Comparison of ENCODE assay signal across 27 cellular contexts in genomic region chr1:165137551-165138316, GRCh38.
"Had no signal": no experiment of that assay in that cellular context is flagged by ENCODE, and none has a peak within 500 bp of the region (broad histone marks: within the 10 kb centered on the region; RNA-seq: fewer than 3 reads in every experiment).

No MANE protein-coding gene starts in this region.

- H3K36me3 ChIP-seq: brain microvascular endothelial cell, SJCRH30 had no signal

- H3K4me3 ChIP-seq: SJCRH30, SK-N-MC had no signal

- H3K4me1 ChIP-seq: SJCRH30 had no signal

- H3K27me3 ChIP-seq: brain microvascular endothelial cell, SJCRH30 had no signal

- DNase-seq: activated CD4-positive, alpha-beta memory T cell treated with anti-CD3 and anti-CD28 coated beads, Interleukin-2, amount 10 ng/mL, durations not matched to agents 7 days and 5 days; activated CD4-positive, alpha-beta T cell treated with anti-CD3 and anti-CD28 coated beads for 36 hours; activated CD4-positive, alpha-beta T cell treated with anti-CD3 and anti-CD28 coated beads, Interleukin-2, amount 10 ng/mL, durations not matched to agents 7 days and 5 days; activated CD8-positive, alpha-beta memory T cell treated with anti-CD3 and anti-CD28 coated beads for 24 hours; activated CD8-positive, alpha-beta memory T cell treated with anti-CD3 and anti-CD28 coated beads, Interleukin-2, amount 10 ng/mL, durations not matched to agents 7 days and 5 days; activated CD8-positive, alpha-beta memory T cell treated with anti-CD3 and anti-CD28 coated beads, Interleukin-2, amount 50 U/mL, for 48 hours; activated effector memory CD4-positive, alpha-beta T cell treated with Interleukin-2 at 50 U/mL for 16 hours; activated naive CD4-positive, alpha-beta T cell treated with anti-CD3 and anti-CD28 coated beads, Interleukin-2, amount 50 U/mL, for 16 hours; activated naive CD8-positive, alpha-beta T cell treated with anti-CD3 and anti-CD28 coated beads for 36 hours; activated T-cell treated with anti-CD3 and anti-CD28 coated beads, Interleukin-2, amount 50 U/mL, for 48 hours; amniotic stem cell; aorta; brain microvascular endothelial cell; central memory CD4-positive, alpha-beta T cell; MM.1S; MV-4-11; NCI-H1092; NCI-H1436 treated with DMSO at 0.1 percent for 48 hours; NCI-H1694 treated with DMSO at 0.1 percent for 48 hours; NCI-H2029; NCI-H345; NCI-H524 treated with DMSO at 0.1 percent for 48 hours; SHP77; SJCRH30 had no signal

- H3K27ac ChIP-seq: brain microvascular endothelial cell, SJCRH30, SK-N-MC had no signal

- ATAC-seq: activated CD4-positive, alpha-beta T cell treated with anti-CD3 and anti-CD28 coated beads for 36 hours; activated CD4-positive, CD25-positive, alpha-beta regulatory T cell treated with anti-CD3 and anti-CD28 coated beads, Interleukin-2, amount 50 U/mL, for 24 hours; activated CD8-positive, alpha-beta memory T cell treated with anti-CD3 and anti-CD28 coated beads, Interleukin-2, amount 10 ng/mL, durations not matched to agents 7 days and 5 days; Panc1 had no signal

- H3K9me3 ChIP-seq: SJCRH30 had no signal
